Comparison of ENCODE assay signal across 9 cellular contexts in the genomic region with DNA sequence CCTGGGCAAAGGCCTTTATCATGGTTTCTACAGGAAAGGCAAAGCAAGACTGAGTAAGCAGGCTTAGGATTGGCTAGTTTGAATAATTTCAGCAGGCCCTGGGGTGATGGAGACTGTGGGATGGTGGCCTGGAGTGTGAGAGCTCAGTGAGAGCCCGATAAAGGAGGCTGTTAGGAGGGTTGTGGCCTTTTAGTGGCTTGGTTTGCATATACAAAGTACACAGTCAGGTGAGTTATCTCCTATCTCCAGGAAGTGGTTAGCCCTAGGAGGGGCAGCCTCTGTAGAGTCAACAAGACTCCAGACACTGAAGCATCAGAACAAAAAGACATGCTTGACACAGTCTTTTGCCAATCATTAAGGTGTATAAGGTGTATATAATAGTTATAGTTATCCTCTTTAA.
A peak's percentile ranks its signal among the peaks of the same experiment; 100 is the strongest.
DNase-seq lines count a peak whose midpoint lies in the region; ATAC-seq lines count a peak whose summit lies in the region.
"Had no signal": no experiment of that assay in that cellular context is flagged by ENCODE, and none has a peak within 500 bp of the region (broad histone marks: within the 10 kb centered on the region; RNA-seq: fewer than 3 reads in every experiment).

No MANE protein-coding gene starts in this region.

- no peaks in the 10 kb centered on the region; the same call in 1 of the 2 replicates for H3K36me3 ChIP-seq in H7 (replicated peaks; ENCODE audit: control insufficient read depth, insufficient read depth, low read length)

- H3K4me3 ChIP-seq in H7 (ENCODE audit: insufficient read depth, low read depth, low read length), result no peak overlapping the region

- peak overlapping the region; percentile 91 to 99 (median 96) for H3K27ac Mint-ChIP-seq in naive thymus-derived CD8-positive, alpha-beta T cell

- H3K4me1 Mint-ChIP-seq in naive thymus-derived CD8-positive, alpha-beta T cell, result peaks cover 32 to 66% (median 60%) of the 10 kb centered on the region in 4 donors

- intact Hi-C loops in posterior cingulate gyrus (cut with DNase I) (no loop called here), cardiac septum (cut with DNase I) (no loop called here)

- H3K9me3 Mint-ChIP-seq in naive thymus-derived CD8-positive, alpha-beta T cell, result peaks cover 13 to 54% (median 37%) of the 10 kb centered on the region in 9 donors

- H3K36me3 Mint-ChIP-seq in naive thymus-derived CD8-positive, alpha-beta T cell, result peaks cover 5 to 43% (median 38%) of the 10 kb centered on the region in 3 donors

- H3K27me3 Mint-ChIP-seq in naive thymus-derived CD8-positive, alpha-beta T cell, result no peaks in the 10 kb centered on the region

- POLR2A ChIA-PET in naive thymus-derived CD8-positive, alpha-beta T cell (lab: Charles Lee), result interaction anchor here (0.7 to 2.3 kb wide), 5 partner anchors 8 to 127 kb away, joined by 3 to 11 read pairs (median 6); no protein-coding TSS in a partner anchor

- DNase-seq in NCI-H1048 (lab: John Stamatoyannopoulos, UW) (peak; percentile 3), posterior cingulate gyrus (no peak), H7 (no peak), kidney glomerular epithelial cell (lab: John Stamatoyannopoulos, UW) (no peak), cardiac septum (ENCODE audit: low spot score) (no peak)
- DNase-seq in activated T-cell treated with anti-CD3 and anti-CD28 coated beads, Interleukin-2, amount 50 U/mL, for 1 hour, result peak; percentile 36
- peak in 9 of 10 donors; percentile 19 to 86 (median 64) for DNase-seq in naive thymus-derived CD8-positive, alpha-beta T cell
- DNase-seq: Right ventricle myocardium superior had no signal

- peak; percentile 77 for ATAC-seq in GM18907 (IDR thresholded peaks at IDR 0.05; ENCODE audit: unreplicated experiment)
- peak; percentile 99 for ATAC-seq in naive thymus-derived CD8-positive, alpha-beta T cell

- H3K4me3 Mint-ChIP-seq in naive thymus-derived CD8-positive, alpha-beta T cell, result peak overlapping the region; percentile 38 to 80 (median 66)

- H3K27me3 ChIP-seq in H7 (ENCODE audit: control insufficient read depth, insufficient read depth, low read length), result no peaks in the 10 kb centered on the region

Comparison
In these comparisons a context has a peak if more than half of its experiments do, and no peak if none do; other contexts are left out.
1. DNase-seq: peak in NCI-H1048 (single experiment), activated T-cell treated with anti-CD3 and anti-CD28 coated beads, Interleukin-2, amount 50 U/mL, for 1 hour (single experiment) and naive thymus-derived CD8-positive, alpha-beta T cell (9 of 10); none in posterior cingulate gyrus (0 of 10), H7 (single experiment), kidney glomerular epithelial cell (single experiment) and cardiac septum (single experiment).